Comparison of ENCODE assay signal across 30 cellular contexts in genomic region chr11:4017129-4017528, GRCh38.
"Had no signal": no experiment of that assay in that cellular context is flagged by ENCODE, and none has a peak within 500 bp of the region (broad histone marks: within the 10 kb centered on the region; RNA-seq: fewer than 3 reads in every experiment).

No MANE protein-coding gene starts in this region.

- H3K27me3 Mint-ChIP-seq: activated CD4-positive, alpha-beta memory T cell treated with anti-CD3 and anti-CD28 coated beads, Interleukin-2, amount 10 ng/mL, durations not matched to agents 7 days and 5 days; naive B cell; stimulated activated memory B cell treated with anti-CD40 and anti-IgM and Interleukin-4, amounts not matched to agents 10 μg/mL and 1 μg/mL and 100 μg/mL, for 72 hours; stimulated activated naive CD8-positive, alpha-beta T cell treated with anti-CD3 and anti-CD28 coated beads, Interleukin-15, amount 100 ng/mL, for 72 hours had no signal

- H3K4me1 Mint-ChIP-seq: neural crest cell had no signal

- H3K27ac Mint-ChIP-seq: activated CD4-positive, alpha-beta memory T cell treated with anti-CD3 and anti-CD28 coated beads, Interleukin-2, amount 10 ng/mL, durations not matched to agents 7 days and 5 days; stimulated activated memory B cell treated with anti-CD40 and anti-IgM and Interleukin-4, amounts not matched to agents 10 μg/mL and 1 μg/mL and 100 μg/mL, for 72 hours had no signal

- H3K27ac ChIP-seq: breast epithelium, gastroesophageal sphincter, hepatocyte, parathyroid adenoma, psoas muscle, sigmoid colon, upper lobe of left lung, VCaP had no signal

- H2AFZ ChIP-seq: hepatocyte, parathyroid adenoma had no signal

- DNase-seq: activated CD4-positive, alpha-beta memory T cell treated with anti-CD3 and anti-CD28 coated beads, Interleukin-2, amount 10 ng/mL, durations not matched to agents 7 days and 5 days; activated CD4-positive, alpha-beta T cell treated with anti-CD3 and anti-CD28 coated beads for 48 hours; activated naive CD4-positive, alpha-beta T cell treated with Interleukin-2 at 50 U/mL for 16 hours; activated T-cell treated with anti-CD3 and anti-CD28 coated beads, Interleukin-2, amount 50 U/mL, for 48 hours; central memory CD4-positive, alpha-beta T cell; effector CD8-positive, alpha-beta T cell; kidney; left colon; mammary epithelial cell; naive B cell; occipital lobe; psoas muscle; sigmoid colon; small intestine; stimulated activated CD4-positive, alpha-beta T cell treated with anti-CD3 and anti-CD28 coated beads, Interleukin-4, amount 100 ng/mL, for 24 hours; stimulated activated naive CD8-positive, alpha-beta T cell treated with anti-CD3 and anti-CD28 coated beads, Interleukin-15, amount 100 ng/mL, for 72 hours; substantia nigra; T-helper 1 cell had no signal

- ATAC-seq: activated CD4-positive, CD25-positive, alpha-beta regulatory T cell treated with anti-CD3 and anti-CD28 coated beads, Interleukin-2, amount 50 U/mL, for 24 hours; gastroesophageal sphincter; left colon; psoas muscle; stimulated activated memory B cell treated with anti-CD40 and anti-IgM and Interleukin-4, amounts not matched to agents 10 μg/mL and 1 μg/mL and 100 μg/mL, for 72 hours; stimulated activated naive CD8-positive, alpha-beta T cell treated with anti-CD3 and anti-CD28 coated beads, Interleukin-15, amount 100 ng/mL, for 72 hours had no signal

- H3K9me3 ChIP-seq: breast epithelium, gastroesophageal sphincter, psoas muscle, sigmoid colon, upper lobe of left lung had no signal

- H3K36me3 ChIP-seq: breast epithelium, gastroesophageal sphincter, sigmoid colon, upper lobe of left lung had no signal

- H3K4me1 ChIP-seq: breast epithelium, parathyroid adenoma, sigmoid colon had no signal

- H3K9me3 Mint-ChIP-seq: stimulated activated memory B cell treated with anti-CD40 and anti-IgM and Interleukin-4, amounts not matched to agents 10 μg/mL and 1 μg/mL and 100 μg/mL, for 72 hours had no signal

- H3K4me3 ChIP-seq: breast epithelium, gastroesophageal sphincter, hepatocyte, psoas muscle, sigmoid colon, upper lobe of left lung had no signal

- H3K27me3 ChIP-seq: breast epithelium, gastroesophageal sphincter, hepatocyte, sigmoid colon, upper lobe of left lung had no signal

- H3K4me2 ChIP-seq: hepatocyte had no signal

- H3K9ac ChIP-seq: parathyroid adenoma had no signal

- H3K4me3 Mint-ChIP-seq: activated CD4-positive, alpha-beta memory T cell treated with anti-CD3 and anti-CD28 coated beads, Interleukin-2, amount 10 ng/mL, durations not matched to agents 7 days and 5 days; mesothelial cell of epicardium; naive B cell; neural crest cell; stimulated activated memory B cell treated with anti-CD40 and anti-IgM and Interleukin-4, amounts not matched to agents 10 μg/mL and 1 μg/mL and 100 μg/mL, for 72 hours; stimulated activated naive CD8-positive, alpha-beta T cell treated with anti-CD3 and anti-CD28 coated beads, Interleukin-15, amount 100 ng/mL, for 72 hours had no signal

- FAIRE-seq: colon, kidney, small intestine, TTC549 had no signal
